In genomic region chr11:13216019-13217006, GRCh38 we compare ENCODE assay signal across 7 cellular contexts.
DNase-seq lines count a peak whose midpoint lies in the region; FAIRE-seq and TF ChIP-seq lines count a peak whose summit lies in the region.

No MANE protein-coding gene starts in this region.

- H3K4me1 ChIP-seq in endodermal cell (ENCODE audit: control insufficient read depth, insufficient read depth, low read length) (peaks cover 6% of the 10 kb centered on the region), prostate gland (replicated peaks) (no peaks in the 10 kb centered on the region), small intestine (ENCODE audit: control insufficient read depth in 2 of 2, insufficient read depth in 1 of 2, low read depth in 1 of 2, low read length in 1 of 2) (no peaks in the 10 kb centered on the region)

- no peaks in the 10 kb centered on the region for H3K36me3 Mint-ChIP-seq in endodermal cell (ENCODE audit: low read depth)

- CTCF ChIA-PET in HEK293T (lab: Yijun Ruan, JAX): no interaction called here

- TF ChIP-seq CTCF in endodermal cell (conservative IDR thresholded peaks at IDR 0.05): no peak
- no peak for TF ChIP-seq CTCF in prostate gland (IDR thresholded peaks at IDR 0.05)

- WGBS in endodermal cell (ENCODE audit: insufficient coverage in 1 of 2, insufficient read length in 1 of 2), 2 experiments: 62 to 74% methylated on average over 10 of the region's 10 CpGs
- 85% methylated on average over 10 of the region's 10 CpGs for WGBS in prostate gland
- 76 to 89% (median 89%) methylated on average over 10 of the region's 10 CpGs for WGBS in small intestine, 3 donors

- H3K27ac ChIP-seq in endodermal cell (ENCODE audit: low read depth, low read length): peak overlapping the region; percentile 29
- peak overlapping the region in 13 of 21 experiments; percentile 6 to 80 (median 56) for H3K27ac ChIP-seq in skin epidermis
- no peak overlapping the region for H3K27ac ChIP-seq in prostate gland
- H3K27ac ChIP-seq in small intestine (ENCODE audit: low read depth in 1 of 2, low read length in 1 of 2): no peak overlapping the region

- no peak overlapping the region for H3K9ac ChIP-seq in endodermal cell (ENCODE audit: extremely low read depth, low read length, poor library complexity, severe bottlenecking)

- peaks cover 1% of the 10 kb centered on the region for H3K9me3 Mint-ChIP-seq in endodermal cell

- H3K27ac Mint-ChIP-seq in endodermal cell: peak overlapping the region; percentile 69

- TF ChIP-seq POLR2A in H54 (IDR thresholded peaks at IDR 0.05; ENCODE audit: low read depth, low read length) (peak; percentile 64), prostate gland (IDR thresholded peaks at IDR 0.05) (no peak)

- no peaks in the 10 kb centered on the region for H3K9me3 ChIP-seq in endodermal cell (ENCODE audit: control insufficient read depth, low read length)
- H3K9me3 ChIP-seq in prostate gland: no peaks in the 10 kb centered on the region
- H3K9me3 ChIP-seq in small intestine (ENCODE audit: control insufficient read depth, low read depth): no peaks in the 10 kb centered on the region

- H3K4me3 Mint-ChIP-seq in endodermal cell: no peak overlapping the region

- peaks cover 24% of the 10 kb centered on the region for H3K27me3 Mint-ChIP-seq in endodermal cell (ENCODE audit: insufficient read depth)

- H3K36me3 ChIP-seq in endodermal cell (ENCODE audit: control insufficient read depth, insufficient read depth, low read length): no peaks in the 10 kb centered on the region
- no peaks in the 10 kb centered on the region for H3K36me3 ChIP-seq in prostate gland
- no peaks in the 10 kb centered on the region for H3K36me3 ChIP-seq in small intestine (ENCODE audit: control insufficient read depth in 2 of 2, insufficient read depth in 2 of 2, low read length in 2 of 2)

- H3K27me3 ChIP-seq in endodermal cell (ENCODE audit: control insufficient read depth, insufficient read depth, low read length, poor library complexity, severe bottlenecking): peaks cover 4% of the 10 kb centered on the region
- H3K27me3 ChIP-seq in prostate gland (replicated peaks; ENCODE audit: insufficient read depth): no peaks in the 10 kb centered on the region
- no peaks in the 10 kb centered on the region for H3K27me3 ChIP-seq in small intestine (ENCODE audit: control insufficient read depth in 2 of 2, insufficient read depth in 2 of 2, low read length in 2 of 2)

- POLR2A ChIA-PET in HEK293T (lab: Yijun Ruan, JAX): no interaction called here

- DNase-seq in H54 (ENCODE audit: insufficient read length, low spot score): peak; percentile 84
- DNase-seq in NOMO-1 treated with DMSO at 0.1 percent for 48 hours (lab: John Stamatoyannopoulos, UW; ENCODE audit: unreplicated experiment): peak; percentile 56
- peak; percentile 86 for DNase-seq in endodermal cell
- DNase-seq in prostate gland (ENCODE audit: low spot score): no peak
- DNase-seq in HEK293T (ENCODE audit: extremely low spot score): no peak
- no peak for DNase-seq in small intestine

- peaks cover 13% of the 10 kb centered on the region for H3K4me1 Mint-ChIP-seq in endodermal cell

- intact Hi-C loops in prostate gland (cut with DNase I): loop anchor here (10.0 kb wide), 1 partner anchor 248 kb away; the partner anchor contains the start of gene BTBD10

- H3K4me3 ChIP-seq in endodermal cell (ENCODE audit: low read length) (no peak overlapping the region), skin epidermis (no peak overlapping the region), prostate gland (no peak overlapping the region), small intestine (ENCODE audit: low read depth in 1 of 2, low read length in 2 of 2) (no peak overlapping the region)

- peak; percentile 41 for FAIRE-seq in H54 (lab: Jason Lieb, UNC)
- FAIRE-seq in small intestine (lab: Jason Lieb, UNC): no peak

TF ChIP-seq in HEK293T, 16 proteins besides CTCF, POLR2A, EP300 and RAD21:
- TF ChIP-seq ZNF384 (IDR thresholded peaks at IDR 0.05): no peak
- no peak for TF ChIP-seq FOXM1 (IDR thresholded peaks at IDR 0.05; ENCODE audit: borderline replicate concordance)
- no peak for TF ChIP-seq CTBP1 (IDR thresholded peaks at IDR 0.05; ENCODE audit: borderline replicate concordance)

Comparison
In these comparisons a context has a peak if more than half of its experiments do, and no peak if none do; other contexts are left out.
1. DNase-seq: peak in H54 (single experiment), NOMO-1 treated with DMSO at 0.1 percent for 48 hours (single experiment) and endodermal cell (single experiment); none in prostate gland (single experiment), HEK293T (single experiment) and small intestine (single experiment).
2. H3K27ac ChIP-seq: peak in endodermal cell (single experiment) and skin epidermis (13 of 21); none in prostate gland (0 of 2) and small intestine (0 of 2).